13 cellular contexts compared by ENCODE assay signal in genomic region chrX:137748827-137749226, GRCh38.
"Had no signal": no experiment of that assay in that cellular context is flagged by ENCODE, and none has a peak within 500 bp of the region (broad histone marks: within the 10 kb centered on the region; RNA-seq: fewer than 3 reads in every experiment).

No MANE protein-coding gene starts in this region.

- DNase-seq: activated CD4-positive, alpha-beta T cell treated with anti-CD3 and anti-CD28 coated beads for 4 hours; activated CD8-positive, alpha-beta memory T cell treated with anti-CD3 and anti-CD28 coated beads, Interleukin-2, amount 50 U/mL, for 4 hours; activated CD8-positive, alpha-beta T cell treated with anti-CD3 and anti-CD28 coated beads for 36 hours; activated naive CD4-positive, alpha-beta T cell; activated T-cell treated with anti-CD3 and anti-CD28 coated beads, Interleukin-2, amount 50 U/mL, for 72 hours; dorsolateral prefrontal cortex; islet precursor cell; stimulated activated CD4-positive, alpha-beta T cell treated with anti-CD3 and anti-CD28 coated beads, Interleukin-12 subunit alpha, Interleukin-12 subunit beta, amount 100 ng/mL, for 4 hours; stimulated activated CD4-positive, alpha-beta T cell treated with anti-CD3 and anti-CD28 coated beads, Interleukin-2, amount 100 ng/mL, for 48 hours; upper lobe of left lung had no signal

- H3K4me3 ChIP-seq: ascending aorta, dorsolateral prefrontal cortex, esophagus muscularis mucosa, upper lobe of left lung had no signal

- H3K4me1 ChIP-seq: ascending aorta, esophagus muscularis mucosa, upper lobe of left lung had no signal

- H3K9me3 ChIP-seq: ascending aorta, esophagus muscularis mucosa, upper lobe of left lung had no signal

- H3K27ac ChIP-seq: ascending aorta, dorsolateral prefrontal cortex, esophagus muscularis mucosa, upper lobe of left lung had no signal

- H3K36me3 ChIP-seq: ascending aorta, esophagus muscularis mucosa, upper lobe of left lung had no signal

- H3K27me3 ChIP-seq: ascending aorta, upper lobe of left lung had no signal

- ATAC-seq: activated CD8-positive, alpha-beta T cell treated with anti-CD3 and anti-CD28 coated beads for 36 hours; activated T-cell treated with anti-CD3 and anti-CD28 coated beads, Interleukin-2, amount 50 U/mL, for 72 hours; left lobe of liver had no signal
